In the genomic region with DNA sequence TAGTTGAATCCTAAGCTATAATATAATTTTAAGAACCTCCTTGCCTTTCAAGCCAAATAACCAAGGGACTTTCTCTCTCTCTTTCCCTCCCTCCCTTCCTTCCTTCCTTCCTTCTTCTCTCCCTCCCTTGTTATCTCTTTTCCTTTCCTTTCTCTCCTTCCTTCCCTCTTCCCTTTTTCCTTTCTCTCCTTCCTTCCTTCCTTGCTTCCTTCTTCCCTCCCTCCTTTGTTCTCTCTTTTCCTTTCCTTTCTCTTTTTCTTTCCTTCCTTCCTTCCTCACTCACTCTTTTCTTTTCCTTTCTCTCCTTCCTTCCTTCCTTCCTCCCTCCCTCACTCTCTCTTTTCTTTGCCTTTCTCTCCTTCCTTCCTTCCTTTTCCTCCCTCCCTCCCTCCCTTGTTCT, we compare ENCODE assay signal across 26 cellular contexts. TPM values are rescaled to one million over a fixed set of nuclear protein-coding genes. Genes with fewer than 3 reads are reported as not detected.
DNase-seq lines count a peak whose midpoint lies in the region; ATAC-seq, FAIRE-seq and TF ChIP-seq lines count a peak whose summit lies in the region.
"Had no signal": no experiment of that assay in that cellular context is flagged by ENCODE, and none has a peak within 500 bp of the region (broad histone marks: within the 10 kb centered on the region; RNA-seq: fewer than 3 reads in every experiment).

No MANE protein-coding gene starts in this region.

- TF ChIP-seq EP300 in K562 (IDR thresholded peaks at IDR 0.05; ENCODE audit: low read length) = no peak

- H3K4me1 ChIP-seq in HEK293 (ENCODE audit: control insufficient read depth, insufficient read depth, low read length) (no peaks in the 10 kb centered on the region), K562 (replicated peaks in 1 of 2; ENCODE audit: control insufficient read depth in 2 of 2, insufficient read depth in 2 of 2, low read length in 2 of 2) (no peaks in the 10 kb centered on the region)
- H3K4me1 ChIP-seq: BE2C, BLaER1 had no signal

- in situ Hi-C loops in K562 (cut with MboI) = no loop called here

- no TSS peak for BruUV-seq in K562 (replicated peaks; lab: Mats Ljungman, UMichigan)

- peaks cover 14% of the 10 kb centered on the region for H3K9me3 Mint-ChIP-seq in WTC11
- peaks cover 3% of the 10 kb centered on the region for H3K9me3 Mint-ChIP-seq in T-helper 2 cell treated with Interferon-gamma antibody and Interleukin-4, amounts not matched to agents 5 μg/mL and 100 μg/mL, for 36 hours
- H3K9me3 Mint-ChIP-seq: CD8-positive, alpha-beta memory T cell had no signal

- H3K27me3 Mint-ChIP-seq in WTC11 (ENCODE audit: low read depth) = peaks cover 10% of the 10 kb centered on the region
- no peaks in the 10 kb centered on the region for H3K27me3 Mint-ChIP-seq in T-helper 2 cell treated with Interferon-gamma antibody and Interleukin-4, amounts not matched to agents 5 μg/mL and 100 μg/mL, for 36 hours (ENCODE audit: low read depth)
- H3K27me3 Mint-ChIP-seq: CD4-positive, CD25-positive, alpha-beta regulatory T cell had no signal

- no peak for FAIRE-seq in K562 (lab: Jason Lieb, UNC)
- FAIRE-seq: A204.1, GM12878, GM12892, GM18507 had no signal

- POLR2A ChIA-PET in HEK293 (lab: Yijun Ruan, JAX) = no interaction called here
- POLR2A ChIA-PET in WTC11 (lab: Charles Lee) = no interaction called here
- POLR2A ChIA-PET in K562 (lab: Yijun Ruan, JAX) = interaction anchor here (1.3 kb wide), 1 partner anchor 10 kb away, joined by 4 read pairs; no protein-coding TSS in a partner anchor

- H3K27ac ChIP-seq in HEK293 (ENCODE audit: extremely low read depth, low read depth, low read length) (no peak overlapping the region), K562 (ENCODE audit: extremely low read depth, low read depth, low read length) (no peak overlapping the region)
- H3K27ac ChIP-seq: BLaER1 had no signal

- H3K9ac ChIP-seq in K562 (ENCODE audit: insufficient read depth in 1 of 2, low read depth in 2 of 2, low read length in 2 of 2) = no peak overlapping the region
- H3K9ac ChIP-seq: BLaER1 had no signal

- CTCF ChIA-PET in HEK293 (lab: Yijun Ruan, JAX) = no interaction called here
- CTCF ChIA-PET in WTC11 (lab: Charles Lee) = no interaction called here
- CTCF ChIA-PET in K562 (lab: Yijun Ruan, JAX; ENCODE audit: low intra/inter-chr PET ratio) = no interaction called here

- no peak for TF ChIP-seq RAD21 in K562 (CRISPR knock-in tag; conservative IDR thresholded peaks at IDR 0.05 in 1 of 2, IDR thresholded peaks at IDR 0.05 in 1 of 2)

- H3K4me1 Mint-ChIP-seq in WTC11 = peaks cover 19% of the 10 kb centered on the region
- peaks cover 16% of the 10 kb centered on the region for H3K4me1 Mint-ChIP-seq in T-helper 2 cell treated with Interferon-gamma antibody and Interleukin-4, amounts not matched to agents 5 μg/mL and 100 μg/mL, for 36 hours (ENCODE audit: low read depth)
- H3K4me1 Mint-ChIP-seq: CD14-positive monocyte; CD4-positive, alpha-beta memory T cell; CD4-positive, CD25-positive, alpha-beta regulatory T cell; CD8-positive, alpha-beta memory T cell had no signal

- H3K9me3 ChIP-seq in HEK293 (ENCODE audit: control insufficient read depth, insufficient read depth, low read depth, low read length) (no peaks in the 10 kb centered on the region), K562 (replicated peaks; ENCODE audit: control insufficient read depth, insufficient read depth, low read depth, low read length) (no peaks in the 10 kb centered on the region)
- H3K9me3 ChIP-seq: BE2C, BLaER1 had no signal

- TF ChIP-seq CTCF in HEK293 (tag by site-specific recombination; IDR thresholded peaks at IDR 0.05) = no peak
- TF ChIP-seq CTCF in WTC11 (IDR thresholded peaks at IDR 0.05) = no peak
- TF ChIP-seq CTCF in K562 (IDR thresholded peaks at IDR 0.05 in 2 of 3, conservative IDR thresholded peaks at IDR 0.05 in 1 of 3; ENCODE audit: insufficient read depth in 2 of 3, low read depth in 1 of 3, low read length in 3 of 3) = no peak

- H3K4me3 ChIP-seq in HEK293 (ENCODE audit: low read depth, low read length) (no peak overlapping the region), K562 (no peak overlapping the region)
- H3K4me3 ChIP-seq: BLaER1, GM12878 had no signal

- intact Hi-C loops in K562 (cut with micrococcal nuclease) = no loop called here

- H3K4me2 ChIP-seq in K562 (ENCODE audit: insufficient read depth, low read length) = no peak overlapping the region
- H3K4me2 ChIP-seq: BLaER1 had no signal

- peaks cover 2 to 8% of the 10 kb centered on the region in 2 experiments; a peak in 3 of 5 replicates for H3K27me3 ChIP-seq in K562 (ENCODE audit: control insufficient read depth in 2 of 2, insufficient read depth in 2 of 2, low read length in 2 of 2)
- H3K27me3 ChIP-seq: BLaER1 had no signal

- H3K9me1 ChIP-seq in K562 (ENCODE audit: control insufficient read depth, insufficient read depth, low read length) = no peaks in the 10 kb centered on the region

- H3K36me3 ChIP-seq in HEK293 (ENCODE audit: control insufficient read depth in 2 of 2, insufficient read depth in 1 of 2, low read length in 2 of 2) = no peaks in the 10 kb centered on the region
- no peaks in the 10 kb centered on the region for H3K36me3 ChIP-seq in K562 (ENCODE audit: control insufficient read depth, insufficient read depth, low read length)
- H3K36me3 ChIP-seq: BE2C, BLaER1 had no signal

- no peaks in the 10 kb centered on the region; the same call in 1 of the 2 replicates for H4K20me1 ChIP-seq in K562 (replicated peaks; ENCODE audit: control insufficient read depth, insufficient read depth, low read length)
- H4K20me1 ChIP-seq: BLaER1 had no signal

- no peak overlapping the region for H3K27ac Mint-ChIP-seq in WTC11
- H3K27ac Mint-ChIP-seq in T-helper 2 cell treated with Interferon-gamma antibody and Interleukin-4, amounts not matched to agents 5 μg/mL and 100 μg/mL, for 36 hours = no peak overlapping the region
- H3K27ac Mint-ChIP-seq: CD4-positive, alpha-beta memory T cell; CD4-positive, CD25-positive, alpha-beta regulatory T cell; CD8-positive, alpha-beta memory T cell had no signal

- ATAC-seq in WTC11 = no peak
- no peak for ATAC-seq in K562
- no peak for ATAC-seq in HG02885 (IDR thresholded peaks at IDR 0.05; ENCODE audit: poor library complexity, unreplicated experiment)
- ATAC-seq: GM12878 had no signal

- H3K36me3 Mint-ChIP-seq in WTC11 = peaks cover 5% of the 10 kb centered on the region; the same call in 1 of the 2 replicates
- H3K36me3 Mint-ChIP-seq in T-helper 2 cell treated with Interferon-gamma antibody and Interleukin-4, amounts not matched to agents 5 μg/mL and 100 μg/mL, for 36 hours (ENCODE audit: low read depth) = no peaks in the 10 kb centered on the region
- H3K36me3 Mint-ChIP-seq: CD14-positive monocyte; CD4-positive, alpha-beta memory T cell; CD4-positive, CD25-positive, alpha-beta regulatory T cell; CD8-positive, alpha-beta memory T cell had no signal

- H3K4me3 Mint-ChIP-seq in WTC11 = no peak overlapping the region
- H3K4me3 Mint-ChIP-seq in T-helper 2 cell treated with Interferon-gamma antibody and Interleukin-4, amounts not matched to agents 5 μg/mL and 100 μg/mL, for 36 hours = no peak overlapping the region
- H3K4me3 Mint-ChIP-seq: CD14-positive monocyte; CD4-positive, alpha-beta memory T cell; CD4-positive, CD25-positive, alpha-beta regulatory T cell; CD8-positive, alpha-beta memory T cell had no signal

- H2AFZ ChIP-seq in K562 (ENCODE audit: low read depth, low read length) = no peak overlapping the region

- no peaks in the 10 kb centered on the region for H3K79me2 ChIP-seq in K562 (ENCODE audit: control insufficient read depth, insufficient read depth, low read length)

- no peak for TF ChIP-seq POLR2A in K562 (conservative IDR thresholded peaks at IDR 0.05)

- DNase-seq in WTC11 (ENCODE audit: low spot score) (no peak), K562 (ENCODE audit: extremely low read depth in 1 of 4, low spot score in 3 of 4) (no peak)
- DNase-seq in T-helper 2 cell treated with Interferon-gamma antibody and Interleukin-4, amounts not matched to agents 5 μg/mL and 100 μg/mL, for 36 hours (ENCODE audit: low spot score) = no peak
- DNase-seq: 8988T; ACHN; BE2C; C1 segment of cervical spinal cord; CD4-positive, alpha-beta memory T cell; CD4-positive, CD25-positive, alpha-beta regulatory T cell; CD8-positive, alpha-beta memory T cell; COR-L47; DMS 273 treated with DMSO at 0.1 percent for 48 hours; DMS153; DMS53; DMS79; DND-41; EL; GDM1 had no signal

TF ChIP-seq in HEK293, 187 proteins besides CTCF, POLR2A, EP300 and RAD21:
- TF ChIP-seq ZNF366 (tag by site-specific recombination; conservative IDR thresholded peaks at IDR 0.05) (peak; percentile 84), PRDM1 (tag by site-specific recombination; IDR thresholded peaks at IDR 0.05) (peak; percentile 96), ZNF10 (tag by site-specific recombination; IDR thresholded peaks at IDR 0.05) (no peak)

TF ChIP-seq in WTC11, 78 proteins besides CTCF, POLR2A, EP300 and RAD21 (continues in another document):
- TF ChIP-seq ZBTB21 (CRISPR knock-in tag; IDR thresholded peaks at IDR 0.05; ENCODE audit: borderline replicate concordance) = no peak

TF ChIP-seq in K562, 482 proteins besides CTCF, POLR2A, EP300 and RAD21 (continues in another document):
- TF ChIP-seq BRCA1 (IDR thresholded peaks at IDR 0.05) = no peak
- no peak for TF ChIP-seq BRCA1 (CRISPR knock-in tag; IDR thresholded peaks at IDR 0.05)
- no peak for TF ChIP-seq ETV5 (CRISPR knock-in tag; IDR thresholded peaks at IDR 0.05; ENCODE audit: low read depth)

RNA-seq across cellular contexts. Expression of gene PDGFRA, which starts 42.4 kb away (rescaled TPM):
- total RNA-seq in WTC11 (2021) = 2.7 to 3.3 TPM (median 2.7 TPM) in 3 replicates
- not detected in 2 replicates for total RNA-seq in K562 (2011; cell fraction: chromatin; rRNA removed; ENCODE audit: low replicate concordance)
- not detected in 2 replicates for total RNA-seq in K562 (2011; cell fraction: nucleolus; rRNA removed)
- not detected in 2 replicates for total RNA-seq in K562 (2011; cell fraction: nucleoplasm; rRNA removed)
- not detected in 2 replicates for total RNA-seq in K562 (2014; rRNA removed)
- total RNA-seq in K562 (2014; rRNA removed; fragmentation: Illumina TruSeq; extraction: Trizol) = not detected in 2 replicates
- not detected in 2 replicates for total RNA-seq in K562 (2015; rRNA removed; fragmentation: Illumina TruSeq; extraction: Trizol)
- 0.29 and 0.40 TPM in 2 replicates for total RNA-seq in K562 (2021)
- polyA plus RNA-seq in K562 (2011; rRNA removed) = not detected in 2 replicates
- polyA plus RNA-seq in K562 (2011; cell fraction: cytosol; rRNA removed) = not detected in 2 replicates
- not detected in 2 replicates for polyA plus RNA-seq in K562 (2011; cell fraction: nucleus; rRNA removed)
- polyA plus RNA-seq in K562 (2012) = not detected in 2 replicates
- polyA plus RNA-seq in K562 (2014; fragmentation: Illumina TruSeq; extraction: Trizol) = not detected in 2 replicates
- polyA plus RNA-seq in K562 (2014; fragmentation: Nextera tagmentation; extraction: Ambion mirVana) = not detected
- not detected in 2 replicates for polyA plus RNA-seq in K562 (2014; rRNA removed)
- not detected in 2 replicates for polyA minus RNA-seq in K562 (2011; rRNA and poly(A)+ RNA removed)
- polyA minus RNA-seq in K562 (2011; cell fraction: cytosol; rRNA and poly(A)+ RNA removed) = not detected in 2 replicates
- not detected in 2 replicates for polyA minus RNA-seq in K562 (2011; cell fraction: nucleus; rRNA and poly(A)+ RNA removed)
- total RNA-seq: CD4-positive, alpha-beta memory T cell; CD4-positive, CD25-positive, alpha-beta regulatory T cell; CD8-positive, alpha-beta memory T cell had no signal
- polyA plus RNA-seq: CD14-positive monocyte; CD4-positive, alpha-beta memory T cell; CD4-positive, CD25-positive, alpha-beta regulatory T cell; CD8-positive, alpha-beta memory T cell had no signal
